ENCODE assay signal across 12 cellular contexts in genomic region chr11:94793002-94793401, GRCh38. TPM values are rescaled to one million over a fixed set of nuclear protein-coding genes. Genes with fewer than 3 reads are reported as not detected.
DNase-seq lines count a peak whose midpoint lies in the region; ATAC-seq and TF ChIP-seq lines count a peak whose summit lies in the region.
"Had no signal": no experiment of that assay in that cellular context is flagged by ENCODE, and none has a peak within 500 bp of the region (broad histone marks: within the 10 kb centered on the region; RNA-seq: fewer than 3 reads in every experiment).

No MANE protein-coding gene starts in this region.

- H3K36me3 ChIP-seq in skeletal muscle tissue (ENCODE audit: control insufficient read depth in 3 of 3, insufficient read depth in 3 of 3, low read length in 3 of 3) = no peaks in the 10 kb centered on the region

- DNase-seq in ELR (ENCODE audit: low read depth) (peak; percentile 42), right cardiac atrium (no peak)
- DNase-seq in stimulated activated naive CD4-positive, alpha-beta T cell treated with Interleukin-2 at 50 U/mL for 16 hours (lab: John Stamatoyannopoulos, UW) = no peak
- DNase-seq: activated B cell treated with CpG ODN at 0.5 μM for 24 hours; CD4-positive, CD25-positive, alpha-beta regulatory T cell; midbrain; NCI-H1105; posterior cingulate gyrus had no signal

- no peak for ATAC-seq in right cardiac atrium
- no peak for ATAC-seq in GM21526 (IDR thresholded peaks at IDR 0.05; ENCODE audit: low FRiP score, unreplicated experiment)
- no peak for ATAC-seq in GM19452 (IDR thresholded peaks at IDR 0.05; ENCODE audit: unreplicated experiment)

- H3K27me3 ChIP-seq in right cardiac atrium (ENCODE audit: control insufficient read depth, insufficient read depth) (no peaks in the 10 kb centered on the region), skeletal muscle tissue (ENCODE audit: control insufficient read depth in 3 of 3, insufficient read depth in 3 of 3, low read length in 3 of 3) (no peaks in the 10 kb centered on the region)

- H3K4me1 ChIP-seq in right cardiac atrium (ENCODE audit: control insufficient read depth, insufficient read depth, low read length) = peaks cover 27% of the 10 kb centered on the region
- H3K4me1 ChIP-seq in skeletal muscle tissue (ENCODE audit: control insufficient read depth in 3 of 3, insufficient read depth in 3 of 3, low read length in 3 of 3) = peaks cover 71 to 78% (median 77%) of the 10 kb centered on the region in 3 donors

- H3K27ac ChIP-seq in VCaP (peak overlapping the region; percentile 92), right cardiac atrium (ENCODE audit: low read length) (peak overlapping the region; percentile 56), skeletal muscle tissue (ENCODE audit: low read depth, low read length) (peak overlapping the region; percentile 84)

- intact Hi-C loops in right cardiac atrium (cut with DNase I) = loop anchor here in 2 of 4 donors (5.0 to 10.0 kb wide), 2 partner anchors 44 to 62 kb away; no protein-coding TSS in a partner anchor

- H3K4me3 ChIP-seq in right cardiac atrium (ENCODE audit: low read length) = no peak overlapping the region
- peak overlapping the region in 1 of 3 donors; percentile 1 for H3K4me3 ChIP-seq in skeletal muscle tissue (ENCODE audit: low read length in 3 of 3)

- 61% methylated on average over 2 of the region's 2 CpGs for WGBS in right cardiac atrium

- no peak overlapping the region for H3K9ac ChIP-seq in skeletal muscle tissue (ENCODE audit: low read depth in 1 of 3, low read length in 3 of 3)

- no peak for TF ChIP-seq CTCF in VCaP (conservative IDR thresholded peaks at IDR 0.05)

- H3K9me3 ChIP-seq in right cardiac atrium (ENCODE audit: control insufficient read depth, low read length) = no peaks in the 10 kb centered on the region
- no peaks in the 10 kb centered on the region for H3K9me3 ChIP-seq in skeletal muscle tissue (ENCODE audit: control insufficient read depth in 3 of 3, low read length in 3 of 3)

RNA-seq across cellular contexts. Expression of gene AMOTL1, which starts 24.8 kb away (rescaled TPM):
- total RNA-seq in right cardiac atrium = 10 to 100 TPM; 46.6 to 84.1 (median 55.3) TPM
- polyA plus RNA-seq in right cardiac atrium = 15.2 TPM
- 79.3 TPM for total RNA-seq in skeletal muscle tissue
